ENCODE assay signal across 31 cellular contexts in the genomic region with DNA sequence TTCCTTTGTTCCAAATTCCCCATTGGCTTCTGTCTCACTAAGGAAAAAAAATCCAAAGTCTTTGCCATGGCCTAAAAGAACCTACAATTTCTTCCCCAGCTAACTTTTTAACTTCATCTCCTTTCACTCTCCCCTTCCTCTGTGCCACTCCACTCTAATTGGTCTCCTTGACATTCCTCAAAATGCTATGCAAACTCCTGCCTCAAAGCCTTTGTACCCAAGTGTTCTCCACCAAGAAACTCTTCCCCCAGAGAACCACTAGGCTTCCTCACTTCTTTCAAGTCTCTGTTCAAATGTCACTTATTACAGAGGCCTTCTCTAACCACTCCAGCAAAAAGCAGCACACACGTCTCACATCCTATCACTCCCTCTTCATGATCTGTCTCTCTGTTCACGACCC.
"Had no signal": no experiment of that assay in that cellular context is flagged by ENCODE, and none has a peak within 500 bp of the region (broad histone marks: within the 10 kb centered on the region; RNA-seq: fewer than 3 reads in every experiment).

No MANE protein-coding gene starts in this region.

- DNase-seq: dermis blood vessel endothelial cell; effector memory CD4-positive, alpha-beta T cell; erythroblast; esophagus squamous epithelium; hypothalamus; mucosa of descending colon; naive B cell; stimulated activated CD4-positive, alpha-beta T cell treated with anti-CD3 and anti-CD28 coated beads, Interleukin-12 subunit alpha, Interleukin-12 subunit beta, amount 100 ng/mL, for 4 hours; stimulated activated CD4-positive, alpha-beta T cell treated with anti-CD3 and anti-CD28 coated beads, Interleukin-1b, Interleukin-23, amount 100 ng/mL, for 48 hours; stimulated activated CD4-positive, alpha-beta T cell treated with anti-CD3 and anti-CD28 coated beads, Interleukin-4, amount 100 ng/mL, for 1 hour; stimulated activated CD8-positive, alpha-beta memory T cell treated with anti-CD3 and anti-CD28 coated beads, Interleukin-4, amount 100 ng/mL, for 48 hours; stimulated activated naive CD4-positive, alpha-beta T cell treated with Interleukin-2 at 50 U/mL for 16 hours; substantia nigra; testis; tibial artery; uterus had no signal

- H3K4me2 ChIP-seq: smooth muscle cell had no signal

- H3K4me3 Mint-ChIP-seq: memory B cell; mesothelial cell of epicardium; naive B cell; natural killer cell treated with Interleukin-12 subunit alpha and Interleukin-12 subunit beta and Interleukin-15 and Interleukin-18, amount 100 ng/mL, for 72 hours; neural crest cell; type B pancreatic cell had no signal

- H3K79me2 ChIP-seq: parathyroid adenoma had no signal

- H3K27me3 ChIP-seq: esophagus squamous epithelium, right atrium auricular region, testis, tibial artery, uterus had no signal

- H3K9me3 ChIP-seq: esophagus squamous epithelium, mucosa of descending colon, right atrium auricular region, testis, tibial artery, uterus had no signal

- ATAC-seq: mucosa of descending colon; natural killer cell treated with Interleukin-12 subunit alpha and Interleukin-12 subunit beta and Interleukin-15 and Interleukin-18, amount 100 ng/mL, for 72 hours; sciatic nerve had no signal

- H3K27ac ChIP-seq: coronary artery, esophagus squamous epithelium, parathyroid adenoma, right atrium auricular region, testis, tibial artery, uterus had no signal

- H3K9me3 Mint-ChIP-seq: memory B cell; mesothelial cell of epicardium; naive B cell; natural killer cell treated with Interleukin-12 subunit alpha and Interleukin-12 subunit beta and Interleukin-15 and Interleukin-18, amount 100 ng/mL, for 72 hours; type B pancreatic cell had no signal

- H3K4me1 ChIP-seq: parathyroid adenoma, testis, uterus had no signal

- H3K27me3 Mint-ChIP-seq: memory B cell, progenitor cell of endocrine pancreas, type B pancreatic cell had no signal

- H3K9ac ChIP-seq: parathyroid adenoma had no signal

- FAIRE-seq: endometrium, frontal cortex, keratinocyte had no signal

- H3K4me1 Mint-ChIP-seq: neural crest cell had no signal

- H3K27ac Mint-ChIP-seq: memory B cell; mesothelial cell of epicardium; naive B cell; natural killer cell treated with Interleukin-12 subunit alpha and Interleukin-12 subunit beta and Interleukin-15 and Interleukin-18, amount 100 ng/mL, for 72 hours; progenitor cell of endocrine pancreas; type B pancreatic cell had no signal

- H3K4me3 ChIP-seq: coronary artery, esophagus squamous epithelium, lung, mucosa of descending colon, right atrium auricular region, smooth muscle cell, testis, tibial artery, uterus had no signal

- H3K36me3 Mint-ChIP-seq: memory B cell; mesothelial cell of epicardium; naive B cell; natural killer cell treated with Interleukin-12 subunit alpha and Interleukin-12 subunit beta and Interleukin-15 and Interleukin-18, amount 100 ng/mL, for 72 hours; type B pancreatic cell had no signal

- H3K36me3 ChIP-seq: esophagus squamous epithelium, right atrium auricular region, tibial artery, uterus had no signal

- H2AFZ ChIP-seq: parathyroid adenoma had no signal
